ENCODE assay signal across 8 cellular contexts in the genomic region with DNA sequence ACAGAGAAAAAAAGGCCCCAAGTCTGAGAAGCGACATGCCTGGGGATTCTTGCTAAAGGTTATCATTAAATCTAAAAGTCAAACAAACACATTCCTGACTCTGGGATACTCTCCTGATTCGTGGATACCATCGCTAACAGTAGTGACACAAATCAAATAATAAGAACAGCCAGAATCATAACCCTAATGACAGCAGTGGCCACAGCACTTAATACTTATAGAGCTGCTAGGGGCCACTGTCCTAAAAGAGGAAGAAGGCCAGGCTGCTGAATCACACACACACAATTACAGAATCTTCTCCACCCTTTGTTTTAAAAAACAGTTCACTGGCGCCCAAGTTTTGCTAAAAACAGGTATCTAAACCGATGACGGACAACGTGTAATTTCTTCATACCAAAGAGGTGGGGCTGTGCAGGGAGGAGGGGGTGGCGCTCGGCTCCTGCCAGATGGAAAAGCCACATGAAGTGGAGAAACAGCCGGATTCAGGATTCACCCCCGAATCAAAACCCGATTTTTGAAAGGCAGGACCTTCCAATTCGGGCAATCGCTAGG. TPM values are rescaled to one million over a fixed set of nuclear protein-coding genes. Genes with fewer than 3 reads are reported as not detected.
DNase-seq lines count a peak whose midpoint lies in the region; ATAC-seq and TF ChIP-seq lines count a peak whose summit lies in the region.

No MANE protein-coding gene starts in this region.

- TF ChIP-seq CTCF in lung (IDR thresholded peaks at IDR 0.05; ENCODE audit: control extremely low read depth, extremely low read depth) (no peak), thyroid gland (IDR thresholded peaks at IDR 0.05) (no peak)

- H3K36me3 ChIP-seq in lung (ENCODE audit: control insufficient read depth in 2 of 2, insufficient read depth in 2 of 2, low read length in 2 of 2) (no peaks in the 10 kb centered on the region), thyroid gland (no peaks in the 10 kb centered on the region)

- peak in 1 of 2 donors; percentile 65 for TF ChIP-seq POLR2A in thyroid gland (IDR thresholded peaks at IDR 0.05)

- DNase-seq in COLO668 (lab: John Stamatoyannopoulos, UW; ENCODE audit: unreplicated experiment) (peak; percentile 54), dermis blood vessel endothelial cell (peak; percentile 63), lung (ENCODE audit: low spot score) (peak; percentile 52), thyroid gland (peak; percentile 78 to 81), inferior parietal cortex (ENCODE audit: extremely low spot score) (no peak), DMS153 treated with DMSO at 0.1 percent for 48 hours (lab: John Stamatoyannopoulos, UW; ENCODE audit: unreplicated experiment) (no peak)

- WGBS in lung, 2 donors = 4% methylated on average over 14 of the region's 14 CpGs
- WGBS in thyroid gland, 2 donors = 3 to 4% methylated on average over 14 of the region's 14 CpGs

- H3K9me3 ChIP-seq in lung (ENCODE audit: control insufficient read depth in 2 of 2, insufficient read depth in 1 of 2, low read length in 1 of 2) (no peaks in the 10 kb centered on the region), thyroid gland (no peaks in the 10 kb centered on the region)

- H3K27ac ChIP-seq in lung (ENCODE audit: low read depth in 1 of 2, low read length in 1 of 2) (peak overlapping the region; percentile 93 to 99), thyroid gland (peak overlapping the region; percentile 99)

- peaks cover 4 to 11% of the 10 kb centered on the region in 2 donors for H3K4me1 ChIP-seq in lung (ENCODE audit: control insufficient read depth in 2 of 2, insufficient read depth in 2 of 2, low read length in 2 of 2)
- H3K4me1 ChIP-seq in thyroid gland = peaks cover 21 to 40% of the 10 kb centered on the region in 2 donors

- intact Hi-C loops in thyroid gland (cut with DNase I) = no loop called here

- H3K27me3 ChIP-seq in lung (ENCODE audit: control insufficient read depth, insufficient read depth) = no peaks in the 10 kb centered on the region
- H3K27me3 ChIP-seq in thyroid gland = no peaks in the 10 kb centered on the region

- ATAC-seq in HG03439 (IDR thresholded peaks at IDR 0.05; ENCODE audit: unreplicated experiment) (peak; percentile 3), SK-N-SH treated with all-trans-retinoic acid at 6 μM for 48 hours (peak; percentile 42), lung (ENCODE audit: insufficient read depth, low FRiP score) (peak; percentile 20)

- H3K4me3 ChIP-seq in lung (peak overlapping the region; percentile 84), thyroid gland (replicated peaks in 1 of 3) (peak overlapping the region; percentile 43 to 95 (median 95))

TF ChIP-seq in SK-N-SH treated with all-trans-retinoic acid at 6 μM for 48 hours, 23 proteins besides CTCF, POLR2A, EP300 and RAD21:
- TF ChIP-seq PPARA (CRISPR knock-in tag; IDR thresholded peaks at IDR 0.05; ENCODE audit: borderline replicate concordance) (no peak), ZNF70 (CRISPR knock-in tag; IDR thresholded peaks at IDR 0.05) (no peak), CSDC2 (CRISPR knock-in tag; IDR thresholded peaks at IDR 0.05) (no peak), ZC3H10 (CRISPR knock-in tag; IDR thresholded peaks at IDR 0.05) (no peak)
TF ChIP-seq in SK-N-SH treated with all-trans-retinoic acid at 6 μM for 48 hours: peak in this region for 0.

RNA-seq across cellular contexts. Expression of a gene that starts 1.1 kb away (rescaled TPM):
- total RNA-seq in dermis blood vessel endothelial cell (49.5 and 51.1 TPM in 2 replicates), lung (10 to 100 TPM; 48.7 to 93.7 TPM), thyroid gland (100 to 1,000 TPM; 118 to 189 (median 143) TPM)
- polyA plus RNA-seq in lung = 10 to 100 TPM; 26.6 to 43.0 TPM

Comparison
In these comparisons a context has a peak if more than half of its experiments do, and no peak if none do; other contexts are left out.
1. DNase-seq: peak in COLO668 (single experiment), dermis blood vessel endothelial cell (single experiment), lung (single experiment) and thyroid gland (2 of 2); none in inferior parietal cortex (single experiment) and DMS153 treated with DMSO at 0.1 percent for 48 hours (single experiment).
2. Peak in every context shown above with its lines, with median percentiles within 50 percentile points of each other: ATAC-seq.